Comparison of ENCODE assay signal across 12 cellular contexts in the genomic region with DNA sequence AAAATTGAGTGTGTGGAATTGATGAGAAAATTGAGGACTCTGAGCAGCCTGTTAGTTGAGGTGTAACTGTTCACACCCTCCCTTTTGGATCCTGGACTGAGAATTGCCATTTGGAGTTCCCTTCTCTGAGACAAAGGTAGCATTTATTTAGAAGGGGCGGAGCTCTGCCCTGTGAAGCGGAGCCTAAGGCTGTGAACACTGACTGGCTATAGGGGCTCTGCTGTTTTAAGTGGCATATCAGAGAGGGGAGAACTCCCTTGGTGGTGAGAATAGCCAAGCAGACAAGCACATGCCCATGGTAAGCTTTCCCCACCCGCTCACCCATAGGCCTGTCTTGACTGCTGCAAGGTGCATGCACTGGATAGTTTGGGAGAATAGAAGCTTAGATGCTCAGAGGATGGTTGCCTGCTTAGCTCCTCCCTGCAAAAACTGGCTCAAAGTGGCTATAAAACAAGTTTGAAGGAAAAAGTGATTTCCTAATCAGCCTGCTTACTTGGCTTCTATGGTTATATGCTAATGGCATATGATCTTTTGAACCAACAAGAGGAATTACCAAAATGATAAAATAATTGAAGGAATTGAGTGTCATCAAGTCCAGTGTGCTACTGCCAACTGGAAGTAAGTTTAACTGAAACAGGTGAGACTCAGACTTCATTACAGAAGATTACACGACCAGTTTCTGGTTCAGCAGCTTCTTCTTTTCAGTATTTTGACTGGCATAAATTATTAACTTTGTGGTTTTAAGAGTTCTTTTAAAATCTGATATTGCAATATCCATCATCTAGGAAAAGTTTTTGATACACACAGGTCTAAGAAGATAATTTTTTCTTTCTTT.
DNase-seq lines count a peak whose midpoint lies in the region; ATAC-seq, FAIRE-seq and TF ChIP-seq lines count a peak whose summit lies in the region.
"Had no signal": no experiment of that assay in that cellular context is flagged by ENCODE, and none has a peak within 500 bp of the region (broad histone marks: within the 10 kb centered on the region; RNA-seq: fewer than 3 reads in every experiment).

No MANE protein-coding gene starts in this region.

- H3K79me2 ChIP-seq in HCT116 (ENCODE audit: insufficient read depth, low read length) = peaks cover 18% of the 10 kb centered on the region
- peaks cover 96% of the 10 kb centered on the region for H3K79me2 ChIP-seq in neural progenitor cell (ENCODE audit: low read depth)

- H3K4me1 ChIP-seq in HCT116 (ENCODE audit: control insufficient read depth in 1 of 2, insufficient read depth in 2 of 2, low read length in 2 of 2) (peaks cover 2 to 20% of the 10 kb centered on the region in 2 experiments; a peak in 2 of 4 replicates), neural progenitor cell (peaks cover 64% of the 10 kb centered on the region), prostate gland (replicated peaks) (peaks cover 3% of the 10 kb centered on the region)

- H3K4me1 Mint-ChIP-seq in activated B cell treated with CpG ODN at 0.5 μM for 24 hours (peaks cover 49% of the 10 kb centered on the region), neural progenitor cell (peaks cover 50% of the 10 kb centered on the region)

- no peak for TF ChIP-seq POLR2A in HCT116 (IDR thresholded peaks at IDR 0.05; ENCODE audit: borderline replicate concordance, extremely low read depth, insufficient read depth, insufficient read length)
- TF ChIP-seq POLR2A in prostate gland (IDR thresholded peaks at IDR 0.05) = no peak

- RAD21 ChIA-PET in HCT116 (lab: Charles Lee; ENCODE audit: low non-redundant PET in 1 of 2, low total read pairs in 2 of 2, uncharacterized antibody in 2 of 2, unreplicated experiment in 2 of 2) = no interaction called here

- peak; percentile 72 for FAIRE-seq in GM18507 (lab: Jason Lieb, UNC)

- H3K9me3 ChIP-seq in HCT116 (ENCODE audit: control insufficient read depth in 1 of 2, insufficient read depth in 1 of 2, low read depth in 1 of 2, low read length in 2 of 2) = no peaks in the 10 kb centered on the region
- no peaks in the 10 kb centered on the region for H3K9me3 ChIP-seq in neural progenitor cell (ENCODE audit: low read depth)
- no peaks in the 10 kb centered on the region for H3K9me3 ChIP-seq in prostate gland

- no peak overlapping the region for H3K9ac ChIP-seq in HCT116 (ENCODE audit: low read length)
- H3K9ac ChIP-seq in neural progenitor cell = no peak overlapping the region

- no peak overlapping the region for H2AFZ ChIP-seq in HCT116 (ENCODE audit: low read depth, low read length, poor library complexity, severe bottlenecking)
- H2AFZ ChIP-seq in neural progenitor cell (replicated peaks) = no peak overlapping the region

- no peak for TF ChIP-seq CTCF in HCT116 (IDR thresholded peaks at IDR 0.05 in 2 of 3, conservative IDR thresholded peaks at IDR 0.05 in 1 of 3; ENCODE audit: borderline replicate concordance in 1 of 3, insufficient read depth in 1 of 3, low read depth in 2 of 3, low read length in 2 of 3)
- no peak for TF ChIP-seq CTCF in activated B cell treated with CpG ODN at 0.5 μM for 24 hours (IDR thresholded peaks at IDR 0.05)
- no peak for TF ChIP-seq CTCF in neural progenitor cell (IDR thresholded peaks at IDR 0.05)
- TF ChIP-seq CTCF in prostate gland (IDR thresholded peaks at IDR 0.05) = no peak

- POLR2A ChIA-PET in HCT116 (lab: Charles Lee) (no interaction called here), activated B cell treated with CpG ODN at 0.5 μM for 24 hours (lab: Charles Lee) (interaction anchor here (0.6 to 1.1 kb wide), 5 partner anchors 30 to 108 kb away, joined by 3 to 5 read pairs (median 3); no protein-coding TSS in a partner anchor), HEK293T (lab: Yijun Ruan, JAX) (no interaction called here)

- H3K9me3 Mint-ChIP-seq in activated B cell treated with CpG ODN at 0.5 μM for 24 hours = no peaks in the 10 kb centered on the region
- H3K9me3 Mint-ChIP-seq in neural progenitor cell = peaks cover 3% of the 10 kb centered on the region
- H3K9me3 Mint-ChIP-seq: activated naive CD8-positive, alpha-beta T cell treated with anti-CD3 and anti-CD28 coated beads for 36 hours; CD4-positive, alpha-beta memory T cell had no signal

- no peak overlapping the region for H3K4me3 ChIP-seq in HCT116 (replicated peaks in 1 of 2; ENCODE audit: low read depth in 1 of 2, low read length in 2 of 2)
- no peak overlapping the region for H3K4me3 ChIP-seq in neural progenitor cell
- H3K4me3 ChIP-seq in prostate gland = no peak overlapping the region

- peaks cover 51% of the 10 kb centered on the region for H3F3A ChIP-seq in neural progenitor cell (ENCODE audit: low read depth)

- 73% methylated on average over 4 of the region's 4 CpGs for WGBS in prostate gland

- CTCF ChIA-PET in HCT116 (lab: Charles Lee) = no interaction called here
- CTCF ChIA-PET in activated B cell treated with CpG ODN at 0.5 μM for 24 hours (lab: Charles Lee) = interaction anchor here (2.3 kb wide), 1 partner anchor 120 kb away, joined by 14 read pairs; no protein-coding TSS in a partner anchor
- CTCF ChIA-PET in HEK293T (lab: Yijun Ruan, JAX) = interaction anchor here (0.6 to 2.0 kb wide), 4 partner anchors 10 to 120 kb away, joined by 3 to 5 read pairs (median 4); no protein-coding TSS in a partner anchor

- TF ChIP-seq RAD21 in HCT116 (IDR thresholded peaks at IDR 0.05; ENCODE audit: low read depth) = no peak

- H4K20me1 ChIP-seq in HCT116 (ENCODE audit: insufficient read depth) = no peaks in the 10 kb centered on the region; the same call in 1 of the 2 replicates
- H4K20me1 ChIP-seq in neural progenitor cell (ENCODE audit: low read depth) = peaks cover 43% of the 10 kb centered on the region

- H3K27ac ChIP-seq in HCT116 (ENCODE audit: low read depth, low read length) = no peak overlapping the region
- H3K27ac ChIP-seq in neural progenitor cell = no peak overlapping the region
- H3K27ac ChIP-seq in prostate gland = no peak overlapping the region

- intact Hi-C loops in HCT116 (cut with micrococcal nuclease) = no loop called here
- intact Hi-C loops in activated B cell treated with CpG ODN at 0.5 μM for 24 hours (cut with micrococcal nuclease) = loop anchor here (2.0 kb wide), 2 partner anchors 16 to 30 kb away; no protein-coding TSS in a partner anchor
- intact Hi-C loops in prostate gland (cut with DNase I) = loop anchor here (5.0 kb wide), 1 partner anchor 34 kb away; no protein-coding TSS in a partner anchor

- BruUV-seq in HCT116 (replicated peaks; lab: Mats Ljungman, UMichigan) = no TSS peak

- no peaks in the 10 kb centered on the region for H3K27me3 Mint-ChIP-seq in activated B cell treated with CpG ODN at 0.5 μM for 24 hours
- H3K27me3 Mint-ChIP-seq in neural progenitor cell (ENCODE audit: insufficient read depth, low read depth) = no peaks in the 10 kb centered on the region
- H3K27me3 Mint-ChIP-seq: activated naive CD8-positive, alpha-beta T cell treated with anti-CD3 and anti-CD28 coated beads for 36 hours; CD4-positive, alpha-beta memory T cell had no signal

- ATAC-seq in HCT116 (peak; percentile 61), activated B cell treated with CpG ODN at 0.5 μM for 24 hours (ENCODE audit: low read depth) (peak; percentile 22), GM19328 (IDR thresholded peaks at IDR 0.05; ENCODE audit: unreplicated experiment) (no peak)

- H3K36me3 ChIP-seq in HCT116 (ENCODE audit: control insufficient read depth in 1 of 2, insufficient read depth in 2 of 2, low read length in 2 of 2) = peaks cover 0 to 8% of the 10 kb centered on the region in 2 experiments; a peak in 1 of 4 replicates
- H3K36me3 ChIP-seq in neural progenitor cell = peaks cover under 1% of the 10 kb centered on the region
- H3K36me3 ChIP-seq in prostate gland = no peaks in the 10 kb centered on the region

- no peaks in the 10 kb centered on the region for H3K27me3 ChIP-seq in HCT116 (ENCODE audit: insufficient read depth, low read length)
- H3K27me3 ChIP-seq in neural progenitor cell = no peaks in the 10 kb centered on the region
- H3K27me3 ChIP-seq in prostate gland (replicated peaks; ENCODE audit: insufficient read depth) = no peaks in the 10 kb centered on the region

- DNase-seq in GM18507 (ENCODE audit: extremely low spot score, insufficient read length, low read depth) (peak; percentile 12), HCT116 (ENCODE audit: low read depth, low spot score) (no peak), activated B cell treated with CpG ODN at 0.5 μM for 24 hours (no peak), neural progenitor cell (ENCODE audit: low spot score) (peak; percentile 59), HEK293T (ENCODE audit: extremely low spot score) (no peak), RPMI8226 (no peak), prostate gland (ENCODE audit: low spot score) (no peak)
- DNase-seq: activated CD4-positive, alpha-beta T cell treated with anti-CD3 and anti-CD28 coated beads for 48 hours; activated naive CD8-positive, alpha-beta T cell treated with anti-CD3 and anti-CD28 coated beads for 36 hours; CD4-positive, alpha-beta memory T cell; stimulated activated CD4-positive, alpha-beta T cell treated with anti-CD3 and anti-CD28 coated beads, Interleukin-1b, Interleukin-23, amount 100 ng/mL, for 48 hours had no signal

- H3K27ac Mint-ChIP-seq in activated B cell treated with CpG ODN at 0.5 μM for 24 hours = no peak overlapping the region
- peak overlapping the region; percentile 25 for H3K27ac Mint-ChIP-seq in neural progenitor cell
- H3K27ac Mint-ChIP-seq: activated naive CD8-positive, alpha-beta T cell treated with anti-CD3 and anti-CD28 coated beads for 36 hours had no signal

- H3K36me3 Mint-ChIP-seq in activated B cell treated with CpG ODN at 0.5 μM for 24 hours (ENCODE audit: low read depth) (peaks cover 18% of the 10 kb centered on the region), neural progenitor cell (peaks cover 10% of the 10 kb centered on the region)

- no peaks in the 10 kb centered on the region for H3K9me2 ChIP-seq in HCT116 (ENCODE audit: insufficient read depth)

- no peak overlapping the region for H3K4me3 Mint-ChIP-seq in activated B cell treated with CpG ODN at 0.5 μM for 24 hours
- no peak overlapping the region for H3K4me3 Mint-ChIP-seq in neural progenitor cell
- H3K4me3 Mint-ChIP-seq: activated naive CD8-positive, alpha-beta T cell treated with anti-CD3 and anti-CD28 coated beads for 36 hours had no signal

- no peak overlapping the region for H3K4me2 ChIP-seq in HCT116 (ENCODE audit: low read length)
- peak overlapping the region; percentile 60 for H3K4me2 ChIP-seq in neural progenitor cell

TF ChIP-seq in HCT116, 20 proteins besides CTCF, POLR2A, EP300 and RAD21 (continues in another document):
- TF ChIP-seq SP1 (IDR thresholded peaks at IDR 0.05; ENCODE audit: low read depth) (no peak), SRF (IDR thresholded peaks at IDR 0.05; ENCODE audit: low read depth) (no peak), JUND (IDR thresholded peaks at IDR 0.05) (no peak), FOSL1 (IDR thresholded peaks at IDR 0.05; ENCODE audit: low read depth) (no peak), TCF7L2 (IDR thresholded peaks at IDR 0.05; ENCODE audit: borderline replicate concordance, extremely low read depth, insufficient read depth, insufficient read length) (no peak)

TF ChIP-seq in HEK293T, 16 proteins besides CTCF, POLR2A, EP300 and RAD21 (continues in another document):
- TF ChIP-seq CTBP1 (IDR thresholded peaks at IDR 0.05; ENCODE audit: borderline replicate concordance) (no peak), HDGF (IDR thresholded peaks at IDR 0.05; ENCODE audit: borderline replicate concordance) (no peak), LEF1 (IDR thresholded peaks at IDR 0.05; ENCODE audit: borderline replicate concordance) (no peak), FOXA1 (IDR thresholded peaks at IDR 0.05) (no peak), FOXM1 (IDR thresholded peaks at IDR 0.05; ENCODE audit: borderline replicate concordance) (no peak)

Comparison
In these comparisons a context has a peak if more than half of its experiments do, and no peak if none do; other contexts are left out.
1. DNase-seq: peak in GM18507 (single experiment) and neural progenitor cell (single experiment); none in HCT116 (single experiment), activated B cell treated with CpG ODN at 0.5 μM for 24 hours (single experiment), HEK293T (single experiment), RPMI8226 (single experiment) and prostate gland (single experiment).